ENCODE assay signal across 8 cellular contexts in the genomic region with DNA sequence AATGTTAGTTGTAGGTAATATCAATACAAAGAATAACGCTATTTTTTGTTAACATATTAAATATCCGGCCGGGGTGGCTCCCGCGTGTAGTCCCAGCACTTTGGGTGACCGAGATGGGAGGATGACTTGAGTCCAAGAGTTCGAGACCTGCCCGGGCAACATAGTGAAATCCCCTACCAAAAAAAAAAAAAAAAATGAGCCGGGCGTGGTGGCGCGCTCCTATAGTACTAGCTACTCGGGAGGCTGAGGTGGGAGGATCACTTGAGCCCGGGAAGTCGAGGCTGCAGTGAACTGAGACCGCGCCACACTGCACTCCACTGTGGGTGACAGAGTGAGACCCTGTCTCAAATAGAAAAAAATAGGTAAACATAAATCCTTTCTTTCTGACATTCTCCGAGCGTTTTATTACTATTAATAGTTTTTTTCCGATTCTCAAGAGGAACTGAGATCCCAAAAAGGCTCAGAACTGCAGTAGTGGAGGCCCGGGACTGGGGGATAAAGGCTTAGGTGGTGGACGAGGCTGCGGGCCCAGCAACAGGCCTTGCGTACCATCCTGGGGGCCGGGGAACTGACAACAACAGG. TPM values are rescaled to one million over a fixed set of nuclear protein-coding genes. Genes with fewer than 3 reads are reported as not detected.
DNase-seq lines count a peak whose midpoint lies in the region; ATAC-seq and TF ChIP-seq lines count a peak whose summit lies in the region.

No MANE protein-coding gene starts in this region.

- H3K79me2 ChIP-seq in fibroblast of lung (ENCODE audit: control insufficient read depth, insufficient read depth, low read length), result peaks cover 56% of the 10 kb centered on the region

- H2AFZ ChIP-seq in fibroblast of lung (ENCODE audit: low read length), result peak overlapping the region; percentile 4

- H3K9ac ChIP-seq in fibroblast of lung (ENCODE audit: insufficient read depth, low read length), result peak overlapping the region; percentile 62

- peak; percentile 50 for DNase-seq in GM03348 (ENCODE audit: low spot score)
- DNase-seq in Peyer's patch, result peak in 1 of 3 donors; percentile 15
- DNase-seq in fibroblast of lung (ENCODE audit: low read depth in 2 of 2), result peak in 1 of 2 donors; percentile 22
- DNase-seq in retina, result peak; percentile 64
- no peak for DNase-seq in amygdala (lab: John Stamatoyannopoulos, UW)
- DNase-seq in NCI-H345 (lab: John Stamatoyannopoulos, UW), result no peak
- DNase-seq in NCI-H187 (lab: John Stamatoyannopoulos, UW), result no peak

- H3K4me3 ChIP-seq in Peyer's patch (peak overlapping the region; percentile 80 to 100 (median 96)), fibroblast of lung (replicated peaks in 1 of 4; ENCODE audit: control extremely low read depth in 1 of 4, insufficient read depth in 1 of 4, low read depth in 3 of 4, low read length in 4 of 4) (peak overlapping the region; percentile 67 to 93 (median 78))

- H4K20me1 ChIP-seq in fibroblast of lung (ENCODE audit: control insufficient read depth, extremely low read depth, insufficient read depth, low read length), result peaks cover 3% of the 10 kb centered on the region

- H3K36me3 ChIP-seq in Peyer's patch (no peaks in the 10 kb centered on the region), fibroblast of lung (ENCODE audit: control insufficient read depth, insufficient read depth, low read length) (no peaks in the 10 kb centered on the region)

- H3K4me2 ChIP-seq in fibroblast of lung (ENCODE audit: extremely low read depth, insufficient read depth, low read length), result peak overlapping the region; percentile 44

- peak overlapping the region; percentile 85 to 99 (median 92) for H3K27ac ChIP-seq in Peyer's patch
- H3K27ac ChIP-seq in fibroblast of lung (ENCODE audit: insufficient read depth, low read length), result peak overlapping the region; percentile 63

- H3K4me1 ChIP-seq in Peyer's patch (peaks cover 3 to 73% (median 15%) of the 10 kb centered on the region in 4 donors), fibroblast of lung (ENCODE audit: control insufficient read depth, extremely low read depth, insufficient read depth, low read length) (no peaks in the 10 kb centered on the region)

- H3K9me3 ChIP-seq in Peyer's patch (no peaks in the 10 kb centered on the region), fibroblast of lung (ENCODE audit: control insufficient read depth, insufficient read depth, low read depth, low read length) (no peaks in the 10 kb centered on the region)

- H3K27me3 ChIP-seq in Peyer's patch, result no peaks in the 10 kb centered on the region
- H3K27me3 ChIP-seq in fibroblast of lung (ENCODE audit: control insufficient read depth, insufficient read depth, low read length), result no peaks in the 10 kb centered on the region

- TF ChIP-seq CTCF in Peyer's patch (IDR thresholded peaks at IDR 0.05), result no peak
- no peak for TF ChIP-seq CTCF in fibroblast of lung (conservative IDR thresholded peaks at IDR 0.05 in 1 of 2, IDR thresholded peaks at IDR 0.05 in 1 of 2; ENCODE audit: low read depth in 1 of 2, low read length in 2 of 2)

- no peak for TF ChIP-seq POLR2A in Peyer's patch (IDR thresholded peaks at IDR 0.05)

- no peak for ATAC-seq in GM19395 (IDR thresholded peaks at IDR 0.05; ENCODE audit: unreplicated experiment)

RNA-seq across cellular contexts. Expression of gene N4BP1, which starts 1.0 kb away (rescaled TPM):
- total RNA-seq in Peyer's patch (10 to 100 TPM; 31.5 to 42.4 (median 36.8) TPM), fibroblast of lung (15.5 and 16.4 TPM in 2 replicates)
- 18.2 and 18.8 TPM in 2 replicates for polyA plus RNA-seq in fibroblast of lung
- 12.8 and 14.0 TPM in 2 replicates for polyA plus RNA-seq in fibroblast of lung (2012)
- 10.3 and 21.7 TPM in 2 replicates for polyA minus RNA-seq in fibroblast of lung (ENCODE audit: low replicate concordance)

Comparison
In these comparisons a context has a peak if more than half of its experiments do, and no peak if none do; other contexts are left out.
1. DNase-seq: peak in GM03348 (single experiment) and retina (single experiment); none in amygdala (0 of 56), NCI-H345 (single experiment) and NCI-H187 (0 of 2).